8 cellular contexts compared by ENCODE assay signal in the genomic region with DNA sequence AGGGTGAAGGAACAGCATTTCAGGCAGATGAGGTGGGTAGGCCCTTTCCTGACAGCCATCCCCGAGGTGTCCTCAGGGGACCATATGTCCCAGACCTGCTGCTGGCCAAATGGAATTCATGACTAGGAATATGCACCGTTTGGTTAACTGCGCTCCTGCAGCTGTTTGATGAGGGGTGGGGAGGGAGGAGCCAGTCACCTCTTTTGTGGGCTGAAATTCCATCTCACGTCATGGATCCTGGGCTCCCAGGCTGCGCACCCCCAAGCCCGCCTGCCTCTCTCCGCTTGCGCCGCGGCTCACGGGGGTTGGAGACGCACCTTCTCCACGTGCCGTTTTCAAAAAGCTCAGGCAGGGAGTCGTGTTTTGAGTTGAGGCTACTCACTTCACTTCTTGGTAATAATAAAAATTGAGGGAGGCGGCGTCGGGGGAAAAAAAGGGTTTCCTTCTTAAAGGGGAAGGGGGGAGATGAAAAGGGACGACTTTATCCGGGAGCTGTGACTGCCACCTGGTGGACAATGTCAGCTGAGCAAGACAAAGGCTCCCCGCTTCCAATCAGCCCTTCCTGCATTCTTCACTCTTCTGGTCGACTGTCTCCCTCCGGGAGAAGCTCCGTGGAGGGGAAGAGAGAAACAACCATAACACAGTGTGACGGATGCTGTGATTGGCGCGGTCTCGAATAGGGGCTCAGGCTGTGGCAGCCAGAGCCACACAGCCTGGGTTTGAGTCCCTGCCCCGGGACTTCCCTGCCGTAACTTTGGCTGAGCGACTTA. TPM values are rescaled to one million over a fixed set of nuclear protein-coding genes. Genes with fewer than 3 reads are reported as not detected.
DNase-seq lines count a peak whose midpoint lies in the region; ATAC-seq and TF ChIP-seq lines count a peak whose summit lies in the region.

No MANE protein-coding gene starts in this region.

- no peak overlapping the region for H3K27ac Mint-ChIP-seq in activated CD4-positive, alpha-beta memory T cell treated with anti-CD3 and anti-CD28 coated beads for 36 hours

- H3K9me3 Mint-ChIP-seq in activated CD4-positive, alpha-beta memory T cell treated with anti-CD3 and anti-CD28 coated beads for 36 hours: no peaks in the 10 kb centered on the region

- WGBS in lower leg skin, 2 donors: 2% methylated on average over 29 to 31 of the region's 31 CpGs

- no peaks in the 10 kb centered on the region for H3K36me3 Mint-ChIP-seq in activated CD4-positive, alpha-beta memory T cell treated with anti-CD3 and anti-CD28 coated beads for 36 hours

- TF ChIP-seq POLR2A in lower leg skin (IDR thresholded peaks at IDR 0.05): no peak

- DNase-seq in NCI-H1417 (lab: John Stamatoyannopoulos, UW) (peak; percentile 55 to 82 (median 70)), NCI-H1417 treated with DMSO at 0.1 percent for 48 hours (lab: John Stamatoyannopoulos, UW) (no peak), NCI-H748 (lab: John Stamatoyannopoulos, UW; ENCODE audit: unreplicated experiment) (peak; percentile 89), ecto neural progenitor cell (ENCODE audit: low spot score) (peak; percentile 87), lower leg skin (ENCODE audit: low spot score in 2 of 2) (peak; percentile 84 to 96)
- DNase-seq in activated CD4-positive, alpha-beta memory T cell treated with anti-CD3 and anti-CD28 coated beads for 36 hours: peak; percentile 85
- DNase-seq in stimulated activated CD4-positive, alpha-beta T cell treated with anti-CD3 and anti-CD28 coated beads, Interleukin-4, amount 100 ng/mL, for 24 hours: peak; percentile 83

- POLR2A ChIA-PET in activated CD4-positive, alpha-beta memory T cell treated with anti-CD3 and anti-CD28 coated beads for 36 hours (lab: Charles Lee): interaction anchor here (0.7 to 0.9 kb wide), 2 partner anchors 19 to 357 kb away, joined by 3 to 4 read pairs; a partner anchor contains a TSS

- peak overlapping the region; percentile 6 for H3K4me3 ChIP-seq in lower leg skin (ENCODE audit: low read depth, poor library complexity, severe bottlenecking)

- peak overlapping the region; percentile 68 for H3K4me3 Mint-ChIP-seq in activated CD4-positive, alpha-beta memory T cell treated with anti-CD3 and anti-CD28 coated beads for 36 hours

- ATAC-seq in HG03342 (IDR thresholded peaks at IDR 0.05; ENCODE audit: unreplicated experiment): peak; percentile 66

- peaks cover 9% of the 10 kb centered on the region for H3K4me1 Mint-ChIP-seq in activated CD4-positive, alpha-beta memory T cell treated with anti-CD3 and anti-CD28 coated beads for 36 hours (ENCODE audit: low read depth)

- CTCF ChIA-PET in activated CD4-positive, alpha-beta memory T cell treated with anti-CD3 and anti-CD28 coated beads for 36 hours (lab: Charles Lee): interaction anchor here (0.7 to 3.7 kb wide), 28 partner anchors 8 to 679 kb away, joined by 3 to 115 read pairs (median 4); a partner anchor contains a TSS

- TF ChIP-seq CTCF in lower leg skin (IDR thresholded peaks at IDR 0.05): peak in 1 of 3 donors; percentile 91

- peaks cover 4% of the 10 kb centered on the region for H3K27me3 Mint-ChIP-seq in activated CD4-positive, alpha-beta memory T cell treated with anti-CD3 and anti-CD28 coated beads for 36 hours

- intact Hi-C loops in activated CD4-positive, alpha-beta memory T cell treated with anti-CD3 and anti-CD28 coated beads for 36 hours (cut with micrococcal nuclease): loop anchor here (1.0 to 5.0 kb wide), 4 partner anchors 86 to 679 kb away; a partner anchor contains a TSS
- intact Hi-C loops in lower leg skin (cut with DNase I; ENCODE audit: low total_unique reads): loop anchor here (5.0 kb wide), 1 partner anchor 356 kb away; a partner anchor contains a TSS

RNA-seq across cellular contexts. Expression of a gene that starts 15.9 kb away (rescaled TPM):
- not detected for total RNA-seq in activated CD4-positive, alpha-beta memory T cell treated with anti-CD3 and anti-CD28 coated beads for 36 hours
- not detected for total RNA-seq in lower leg skin
